Comparison of ENCODE assay signal across 1 cellular context in the genomic region with DNA sequence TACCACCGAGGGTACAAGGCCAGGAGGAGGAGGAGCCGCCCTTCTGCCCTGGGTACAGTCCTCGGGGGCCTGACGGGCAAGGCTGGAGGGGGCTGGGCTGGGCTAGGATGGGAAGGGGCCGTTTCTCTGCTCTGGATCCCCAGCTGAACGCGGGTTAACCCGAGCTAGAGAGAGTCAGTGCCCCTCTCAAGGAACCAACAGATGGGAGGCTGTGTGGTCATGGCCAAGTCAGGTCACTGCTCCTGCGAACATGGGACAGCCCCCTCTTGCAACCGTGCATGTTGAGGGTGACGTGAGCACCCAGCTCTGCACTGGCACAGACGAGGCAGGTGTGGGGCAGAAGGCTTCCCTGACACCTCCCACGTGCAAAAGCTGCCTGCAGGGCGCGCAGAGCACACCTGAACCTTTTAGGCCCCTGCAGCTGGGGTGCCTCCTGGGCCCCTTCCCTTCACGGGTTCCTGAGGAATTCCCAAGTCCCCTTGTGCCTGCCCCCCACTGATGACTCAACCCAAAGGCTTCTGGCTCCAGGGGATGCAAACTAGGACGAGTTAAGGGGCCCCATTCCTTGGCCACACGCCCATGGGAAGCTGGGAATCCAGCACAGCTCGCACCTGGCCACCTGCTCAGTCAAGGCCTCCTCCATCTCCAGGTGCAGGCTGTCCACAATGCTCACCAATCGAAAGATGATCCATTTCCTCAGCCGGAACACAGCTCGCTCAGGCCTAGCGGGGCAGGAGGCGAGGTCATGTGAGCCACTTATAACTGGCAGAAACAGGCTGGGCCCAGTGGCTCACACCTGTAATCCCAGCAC.
TF ChIP-seq lines count a peak whose summit lies in the region.

No MANE protein-coding gene starts in this region.

TF ChIP-seq in Ishikawa, 13 proteins besides CTCF, POLR2A, EP300 and RAD21:
- TF ChIP-seq, protein P1, sequence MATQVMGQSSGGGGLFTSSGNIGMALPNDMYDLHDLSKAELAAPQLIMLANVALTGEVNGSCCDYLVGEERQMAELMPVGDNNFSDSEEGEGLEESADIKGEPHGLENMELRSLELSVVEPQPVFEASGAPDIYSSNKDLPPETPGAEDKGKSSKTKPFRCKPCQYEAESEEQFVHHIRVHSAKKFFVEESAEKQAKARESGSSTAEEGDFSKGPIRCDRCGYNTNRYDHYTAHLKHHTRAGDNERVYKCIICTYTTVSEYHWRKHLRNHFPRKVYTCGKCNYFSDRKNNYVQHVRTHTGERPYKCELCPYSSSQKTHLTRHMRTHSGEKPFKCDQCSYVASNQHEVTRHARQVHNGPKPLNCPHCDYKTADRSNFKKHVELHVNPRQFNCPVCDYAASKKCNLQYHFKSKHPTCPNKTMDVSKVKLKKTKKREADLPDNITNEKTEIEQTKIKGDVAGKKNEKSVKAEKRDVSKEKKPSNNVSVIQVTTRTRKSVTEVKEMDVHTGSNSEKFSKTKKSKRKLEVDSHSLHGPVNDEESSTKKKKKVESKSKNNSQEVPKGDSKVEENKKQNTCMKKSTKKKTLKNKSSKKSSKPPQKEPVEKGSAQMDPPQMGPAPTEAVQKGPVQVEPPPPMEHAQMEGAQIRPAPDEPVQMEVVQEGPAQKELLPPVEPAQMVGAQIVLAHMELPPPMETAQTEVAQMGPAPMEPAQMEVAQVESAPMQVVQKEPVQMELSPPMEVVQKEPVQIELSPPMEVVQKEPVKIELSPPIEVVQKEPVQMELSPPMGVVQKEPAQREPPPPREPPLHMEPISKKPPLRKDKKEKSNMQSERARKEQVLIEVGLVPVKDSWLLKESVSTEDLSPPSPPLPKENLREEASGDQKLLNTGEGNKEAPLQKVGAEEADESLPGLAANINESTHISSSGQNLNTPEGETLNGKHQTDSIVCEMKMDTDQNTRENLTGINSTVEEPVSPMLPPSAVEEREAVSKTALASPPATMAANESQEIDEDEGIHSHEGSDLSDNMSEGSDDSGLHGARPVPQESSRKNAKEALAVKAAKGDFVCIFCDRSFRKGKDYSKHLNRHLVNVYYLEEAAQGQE (IDR thresholded peaks at IDR 0.05; ENCODE audit: low read depth), result no peak
- TF ChIP-seq NFIC (IDR thresholded peaks at IDR 0.05) (peak; percentile 50; the same call in 1 of the 2 replicates), CREB1 (IDR thresholded peaks at IDR 0.05; ENCODE audit: low read depth) (no peak), TCF12 (IDR thresholded peaks at IDR 0.05; ENCODE audit: low read depth) (peak; percentile 64; the same call in 1 of the 2 replicates), TEAD4 (IDR thresholded peaks at IDR 0.05) (no peak), ZBTB7A (IDR thresholded peaks at IDR 0.05; ENCODE audit: low read depth) (no peak), FOXM1 (IDR thresholded peaks at IDR 0.05; ENCODE audit: borderline replicate concordance, low read depth) (no peak), EGR1 (IDR thresholded peaks at IDR 0.05) (no peak), YY1 (IDR thresholded peaks at IDR 0.05; ENCODE audit: low read depth) (no peak), CEBPB (IDR thresholded peaks at IDR 0.05) (no peak), TAF1 (IDR thresholded peaks at IDR 0.05; ENCODE audit: low read depth) (no peak)
- TF ChIP-seq, protein P2, sequence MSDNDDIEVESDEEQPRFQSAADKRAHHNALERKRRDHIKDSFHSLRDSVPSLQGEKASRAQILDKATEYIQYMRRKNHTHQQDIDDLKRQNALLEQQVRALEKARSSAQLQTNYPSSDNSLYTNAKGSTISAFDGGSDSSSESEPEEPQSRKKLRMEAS (IDR thresholded peaks at IDR 0.05), result no peak
- TF ChIP-seq, protein P3, sequence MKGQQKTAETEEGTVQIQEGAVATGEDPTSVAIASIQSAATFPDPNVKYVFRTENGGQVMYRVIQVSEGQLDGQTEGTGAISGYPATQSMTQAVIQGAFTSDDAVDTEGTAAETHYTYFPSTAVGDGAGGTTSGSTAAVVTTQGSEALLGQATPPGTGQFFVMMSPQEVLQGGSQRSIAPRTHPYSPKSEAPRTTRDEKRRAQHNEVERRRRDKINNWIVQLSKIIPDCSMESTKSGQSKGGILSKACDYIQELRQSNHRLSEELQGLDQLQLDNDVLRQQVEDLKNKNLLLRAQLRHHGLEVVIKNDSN (IDR thresholded peaks at IDR 0.05), result peak; percentile 55
